30 cellular contexts compared by ENCODE assay signal in genomic region chr18:27214831-27215230, GRCh38. TPM values are rescaled to one million over a fixed set of nuclear protein-coding genes. Genes with fewer than 3 reads are reported as not detected.
"Had no signal": no experiment of that assay in that cellular context is flagged by ENCODE, and none has a peak within 500 bp of the region (broad histone marks: within the 10 kb centered on the region; RNA-seq: fewer than 3 reads in every experiment).

No MANE protein-coding gene starts in this region.

- H3K9me3 Mint-ChIP-seq: activated B cell treated with CpG ODN at 0.5 μM for 24 hours had no signal

- H3K36me3 Mint-ChIP-seq: activated CD4-positive, alpha-beta memory T cell treated with anti-CD3 and anti-CD28 coated beads for 36 hours; activated naive CD8-positive, alpha-beta T cell treated with anti-CD3 and anti-CD28 coated beads for 36 hours had no signal

- H3K4me1 Mint-ChIP-seq: activated B cell treated with CpG ODN at 0.5 μM for 24 hours; activated naive CD8-positive, alpha-beta T cell treated with anti-CD3 and anti-CD28 coated beads for 36 hours had no signal

- H3K27ac Mint-ChIP-seq: activated B cell treated with CpG ODN at 0.5 μM for 24 hours; activated CD4-positive, alpha-beta memory T cell treated with anti-CD3 and anti-CD28 coated beads for 36 hours; activated naive CD8-positive, alpha-beta T cell treated with anti-CD3 and anti-CD28 coated beads for 36 hours; activated T-helper 1 cell treated with anti-CD3 and anti-CD28 coated beads, Interleukin-12 subunit alpha, Interleukin-12 subunit beta, Interleukin-2, Interleukin-4 antibody, amounts not matched to agents 30 ng/mL and 10 ng/mL and 1 ng/mL, durations not matched to agents 14 hours and 24 hours and 36 hours had no signal

- ATAC-seq: activated T-cell treated with anti-CD3 and anti-CD28 coated beads, Interleukin-2, amount 50 U/mL, for 4 hours; Panc1 had no signal

- H3K27ac ChIP-seq: ascending aorta, KMS-11, VCaP had no signal

- H3K27me3 ChIP-seq: ascending aorta had no signal

- H3K27me3 Mint-ChIP-seq: activated B cell treated with CpG ODN at 0.5 μM for 24 hours; activated CD4-positive, alpha-beta memory T cell treated with anti-CD3 and anti-CD28 coated beads for 36 hours; activated naive CD8-positive, alpha-beta T cell treated with anti-CD3 and anti-CD28 coated beads for 36 hours had no signal

- H3K4me1 ChIP-seq: ascending aorta had no signal

- H3K4me3 ChIP-seq: ascending aorta had no signal

- DNase-seq: activated B cell treated with CpG ODN at 0.5 μM for 24 hours; activated CD4-positive, alpha-beta memory T cell treated with anti-CD3 and anti-CD28 coated beads for 36 hours; activated CD4-positive, alpha-beta T cell treated with anti-CD3 and anti-CD28 coated beads for 4 hours; activated CD4-positive, alpha-beta T cell treated with anti-CD3 and anti-CD28 coated beads, Interleukin-2, amount 50 U/mL, for 1 hour; activated CD4-positive, CD25-positive, alpha-beta regulatory T cell treated with anti-CD3 and anti-CD28 coated beads, Interleukin-2, amount 50 U/mL, for 72 hours; activated CD8-positive, alpha-beta memory T cell treated with anti-CD3 and anti-CD28 coated beads, Interleukin-2, amount 50 U/mL, for 4 hours; activated naive CD4-positive, alpha-beta T cell treated with anti-CD3 and anti-CD28 coated beads, Interleukin-2, amount 50 U/mL, for 16 hours; activated naive CD8-positive, alpha-beta T cell treated with anti-CD3 and anti-CD28 coated beads for 36 hours; activated T-cell treated with anti-CD3 and anti-CD28 coated beads for 4 hours; activated T-cell treated with anti-CD3 and anti-CD28 coated beads, Interleukin-2, amount 50 U/mL, for 4 hours; amniotic stem cell; caudate nucleus; NCI-H1436 treated with DMSO at 0.1 percent for 48 hours; NCI-H1694 treated with DMSO at 0.1 percent for 48 hours; NCI-H2029; NCI-H345; NCI-H524 treated with DMSO at 0.1 percent for 48 hours; Right ventricle myocardium superior; RPMI8226; SW 1271; T-helper 1 cell; T-helper 2 cell; T-helper 9 cell had no signal

- H3K4me3 Mint-ChIP-seq: activated B cell treated with CpG ODN at 0.5 μM for 24 hours; activated CD4-positive, alpha-beta memory T cell treated with anti-CD3 and anti-CD28 coated beads for 36 hours; activated naive CD8-positive, alpha-beta T cell treated with anti-CD3 and anti-CD28 coated beads for 36 hours; activated T-cell treated with anti-CD3 and anti-CD28 coated beads, Interleukin-2, amount 50 U/mL, for 4 hours; activated T-helper 1 cell treated with anti-CD3 and anti-CD28 coated beads, Interleukin-12 subunit alpha, Interleukin-12 subunit beta, Interleukin-2, Interleukin-4 antibody, amounts not matched to agents 30 ng/mL and 10 ng/mL and 1 ng/mL, durations not matched to agents 14 hours and 24 hours and 36 hours had no signal

RNA-seq across cellular contexts. Expression of gene CHST9, which starts 29.7 kb away (rescaled TPM):
- total RNA-seq: activated B cell treated with CpG ODN at 0.5 μM for 24 hours; activated CD4-positive, alpha-beta memory T cell treated with anti-CD3 and anti-CD28 coated beads for 36 hours; activated naive CD8-positive, alpha-beta T cell treated with anti-CD3 and anti-CD28 coated beads for 36 hours; activated T-cell treated with anti-CD3 and anti-CD28 coated beads, Interleukin-2, amount 50 U/mL, for 4 hours; activated T-helper 1 cell treated with anti-CD3 and anti-CD28 coated beads, Interleukin-12 subunit alpha, Interleukin-12 subunit beta, Interleukin-2, Interleukin-4 antibody, amounts not matched to agents 30 ng/mL and 10 ng/mL and 1 ng/mL, durations not matched to agents 14 hours and 24 hours and 36 hours; LHCN-M2; NCI-H460 had no signal
